Comparison of ENCODE assay signal across 1 cellular context in genomic region chr11:58654079-58654907, GRCh38.
TF ChIP-seq lines count a peak whose summit lies in the region.

No MANE protein-coding gene starts in this region.

TF ChIP-seq in HepG2, 621 proteins besides CTCF, POLR2A, EP300 and RAD21 (continued from another document and continues in another):
- TF ChIP-seq GRHL1 (CRISPR knock-in tag; conservative IDR thresholded peaks at IDR 0.05) (no peak), NPAS2 (CRISPR knock-in tag; IDR thresholded peaks at IDR 0.05; ENCODE audit: borderline replicate concordance) (no peak), ZNF709 (CRISPR knock-in tag; IDR thresholded peaks at IDR 0.05) (no peak), KAT2B (IDR thresholded peaks at IDR 0.05; ENCODE audit: borderline replicate concordance, low read depth, low read length) (no peak), GATAD1 (CRISPR knock-in tag; IDR thresholded peaks at IDR 0.05) (0 out of 2 replicates have a peak, but pooled peaks have one; percentile 13), ZNF350 (CRISPR knock-in tag; IDR thresholded peaks at IDR 0.05; ENCODE audit: borderline replicate concordance, low read depth) (no peak), ZNF431 (CRISPR knock-in tag; IDR thresholded peaks at IDR 0.05; ENCODE audit: borderline replicate concordance, low read depth) (no peak), PHF8 (CRISPR knock-in tag; IDR thresholded peaks at IDR 0.05) (no peak), ZNF30 (CRISPR knock-in tag; IDR thresholded peaks at IDR 0.05) (no peak), MAFF (IDR thresholded peaks at IDR 0.05; ENCODE audit: low read depth, low read length) (0 out of 2 replicates have a peak, but pooled peaks have one; percentile 47), ELF1 (CRISPR knock-in tag; IDR thresholded peaks at IDR 0.05) (no peak), GTF2F1 (IDR thresholded peaks at IDR 0.05; ENCODE audit: low read length) (no peak), MAFK (conservative IDR thresholded peaks at IDR 0.05 in 1 of 2, IDR thresholded peaks at IDR 0.05 in 1 of 2; ENCODE audit: low read length in 2 of 2) (peak; percentile 22 to 41; a peak in 3 of 4 replicates), ZNF773 (CRISPR knock-in tag; IDR thresholded peaks at IDR 0.05; ENCODE audit: borderline replicate concordance) (no peak), ZNF430 (CRISPR knock-in tag; IDR thresholded peaks at IDR 0.05) (no peak), GATAD2A (CRISPR knock-in tag; IDR thresholded peaks at IDR 0.05) (no peak), ZNF382 (CRISPR knock-in tag; IDR thresholded peaks at IDR 0.05; ENCODE audit: borderline replicate concordance) (no peak), ARNT2 (CRISPR knock-in tag; IDR thresholded peaks at IDR 0.05; ENCODE audit: low read depth) (no peak), HDAC6 (IDR thresholded peaks at IDR 0.05; ENCODE audit: low read depth, low read length) (no peak), SAP130 (CRISPR knock-in tag; IDR thresholded peaks at IDR 0.05; ENCODE audit: low read depth) (no peak), SOX13 (IDR thresholded peaks at IDR 0.05) (no peak), SOX13 (CRISPR knock-in tag; conservative IDR thresholded peaks at IDR 0.05 in 1 of 2, IDR thresholded peaks at IDR 0.05 in 1 of 2) (0 out of 4 replicates have a peak, but pooled peaks of 1 of the 2 experiments have one; percentile 8), THAP11 (CRISPR knock-in tag; IDR thresholded peaks at IDR 0.05) (0 out of 2 replicates have a peak, but pooled peaks have one; percentile 29), ZNF317 (CRISPR knock-in tag; IDR thresholded peaks at IDR 0.05) (no peak), MAX (IDR thresholded peaks at IDR 0.05) (peak; percentile 41; the same call in 1 of the 2 replicates), ZNF251 (CRISPR knock-in tag; IDR thresholded peaks at IDR 0.05) (no peak), ZKSCAN8 (CRISPR knock-in tag; IDR thresholded peaks at IDR 0.05; ENCODE audit: borderline replicate concordance) (no peak), USF2 (IDR thresholded peaks at IDR 0.05; ENCODE audit: low read depth, low read length) (peak; percentile 50), USF2 (CRISPR knock-in tag; IDR thresholded peaks at IDR 0.05; ENCODE audit: borderline replicate concordance) (no peak), PPARG (CRISPR knock-in tag; conservative IDR thresholded peaks at IDR 0.05) (0 out of 2 replicates have a peak, but pooled peaks have one; percentile 32), HDAC2 (CRISPR knock-in tag; IDR thresholded peaks at IDR 0.05) (no peak), ZSCAN20 (CRISPR knock-in tag; IDR thresholded peaks at IDR 0.05; ENCODE audit: borderline replicate concordance) (no peak), SMC3 (IDR thresholded peaks at IDR 0.05; ENCODE audit: low read length) (peak; percentile 94), GABPB1 (CRISPR knock-in tag; IDR thresholded peaks at IDR 0.05) (0 out of 2 replicates have a peak, but pooled peaks have one; percentile 19), CSRNP2 (CRISPR knock-in tag; conservative IDR thresholded peaks at IDR 0.05; ENCODE audit: low read depth) (no peak), GTF3A (CRISPR knock-in tag; conservative IDR thresholded peaks at IDR 0.05) (no peak), IRF2 (CRISPR knock-in tag; IDR thresholded peaks at IDR 0.05) (peak; percentile 25; the same call in 1 of the 2 replicates), ZNF496 (CRISPR knock-in tag; IDR thresholded peaks at IDR 0.05; ENCODE audit: insufficient replicate concordance) (no peak), ZNF18 (CRISPR knock-in tag; IDR thresholded peaks at IDR 0.05; ENCODE audit: insufficient replicate concordance) (no peak), IKZF4 (CRISPR knock-in tag; IDR thresholded peaks at IDR 0.05; ENCODE audit: borderline replicate concordance, low read depth, not compliant biosample characterization) (no peak), YEATS2 (CRISPR knock-in tag; IDR thresholded peaks at IDR 0.05; ENCODE audit: borderline replicate concordance) (no peak), ZNF792 (CRISPR knock-in tag; IDR thresholded peaks at IDR 0.05) (0 out of 2 replicates have a peak, but pooled peaks have one; percentile 15), HOXA3 (CRISPR knock-in tag; IDR thresholded peaks at IDR 0.05) (no peak), BRD4 (CRISPR knock-in tag; IDR thresholded peaks at IDR 0.05) (no peak), ZNF460 (CRISPR knock-in tag; IDR thresholded peaks at IDR 0.05; ENCODE audit: borderline replicate concordance) (no peak), ZBTB8A (CRISPR knock-in tag; IDR thresholded peaks at IDR 0.05; ENCODE audit: borderline replicate concordance, low read depth) (no peak), STAG1 (CRISPR knock-in tag; IDR thresholded peaks at IDR 0.05) (peak; percentile 91), KAT8 (CRISPR knock-in tag; IDR thresholded peaks at IDR 0.05) (0 out of 2 replicates have a peak, but pooled peaks have one; percentile 34), ZNF629 (CRISPR knock-in tag; conservative IDR thresholded peaks at IDR 0.05) (no peak), HMGXB4 (CRISPR knock-in tag; IDR thresholded peaks at IDR 0.05; ENCODE audit: borderline replicate concordance in 1 of 2, low read depth in 1 of 2) (0 out of 4 replicates have a peak, but pooled peaks of 1 of the 2 experiments have one; percentile 26), XRCC5 (optimal IDR thresholded peaks at IDR 0.05; ENCODE audit: low read length) (peak; percentile 52), NCOA5 (CRISPR knock-in tag; IDR thresholded peaks at IDR 0.05) (no peak), HDAC1 (CRISPR knock-in tag; IDR thresholded peaks at IDR 0.05) (0 out of 2 replicates have a peak, but pooled peaks have one; percentile 25), HNRNPK (IDR thresholded peaks at IDR 0.05; ENCODE audit: low read depth, low read length, poor library complexity, severe bottlenecking) (no peak), YY1 (IDR thresholded peaks at IDR 0.05; ENCODE audit: insufficient read depth, insufficient replicate concordance, low read depth, low read length) (no peak), KDM4B (CRISPR knock-in tag; IDR thresholded peaks at IDR 0.05) (no peak), ZC3H13 (CRISPR knock-in tag; IDR thresholded peaks at IDR 0.05) (no peak), MYC (CRISPR knock-in tag; IDR thresholded peaks at IDR 0.05; ENCODE audit: borderline replicate concordance) (peak; percentile 42; the same call in 1 of the 2 replicates)
- TF ChIP-seq, protein P1, sequence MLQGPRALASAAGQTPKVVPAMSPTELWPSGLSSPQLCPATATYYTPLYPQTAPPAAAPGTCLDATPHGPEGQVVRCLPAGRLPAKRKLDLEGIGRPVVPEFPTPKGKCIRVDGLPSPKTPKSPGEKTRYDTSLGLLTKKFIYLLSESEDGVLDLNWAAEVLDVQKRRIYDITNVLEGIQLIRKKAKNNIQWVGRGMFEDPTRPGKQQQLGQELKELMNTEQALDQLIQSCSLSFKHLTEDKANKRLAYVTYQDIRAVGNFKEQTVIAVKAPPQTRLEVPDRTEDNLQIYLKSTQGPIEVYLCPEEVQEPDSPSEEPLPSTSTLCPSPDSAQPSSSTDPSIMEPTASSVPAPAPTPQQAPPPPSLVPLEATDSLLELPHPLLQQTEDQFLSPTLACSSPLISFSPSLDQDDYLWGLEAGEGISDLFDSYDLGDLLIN (CRISPR knock-in tag; IDR thresholded peaks at IDR 0.05; ENCODE audit: borderline replicate concordance), result no peak
- TF ChIP-seq, protein P2, sequence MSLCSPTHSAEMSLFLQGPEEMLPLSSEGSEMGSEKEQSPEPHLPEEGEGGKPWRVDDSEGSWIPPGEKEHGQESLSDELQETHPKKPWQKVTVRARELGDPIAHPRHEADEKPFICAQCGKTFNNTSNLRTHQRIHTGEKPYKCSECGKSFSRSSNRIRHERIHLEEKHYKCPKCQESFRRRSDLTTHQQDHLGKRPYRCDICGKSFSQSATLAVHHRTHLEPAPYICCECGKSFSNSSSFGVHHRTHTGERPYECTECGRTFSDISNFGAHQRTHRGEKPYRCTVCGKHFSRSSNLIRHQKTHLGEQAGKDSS (CRISPR knock-in tag; IDR thresholded peaks at IDR 0.05; ENCODE audit: borderline replicate concordance, low read depth), result no peak
- TF ChIP-seq, protein P3, sequence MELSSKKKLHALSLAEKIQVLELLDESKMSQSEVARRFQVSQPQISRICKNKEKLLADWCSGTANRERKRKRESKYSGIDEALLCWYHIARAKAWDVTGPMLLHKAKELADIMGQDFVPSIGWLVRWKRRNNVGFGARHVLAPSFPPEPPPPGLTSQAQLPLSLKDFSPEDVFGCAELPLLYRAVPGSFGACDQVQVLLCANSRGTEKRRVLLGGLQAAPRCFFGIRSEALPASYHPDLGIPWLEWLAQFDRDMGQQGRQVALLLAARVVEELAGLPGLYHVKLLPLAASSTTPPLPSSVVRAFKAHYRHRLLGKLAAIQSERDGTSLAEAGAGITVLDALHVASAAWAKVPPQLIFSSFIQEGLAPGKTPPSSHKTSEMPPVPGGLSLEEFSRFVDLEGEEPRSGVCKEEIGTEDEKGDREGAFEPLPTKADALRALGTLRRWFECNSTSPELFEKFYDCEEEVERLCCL (CRISPR knock-in tag; IDR thresholded peaks at IDR 0.05; ENCODE audit: borderline replicate concordance), result no peak
- TF ChIP-seq, protein P4, sequence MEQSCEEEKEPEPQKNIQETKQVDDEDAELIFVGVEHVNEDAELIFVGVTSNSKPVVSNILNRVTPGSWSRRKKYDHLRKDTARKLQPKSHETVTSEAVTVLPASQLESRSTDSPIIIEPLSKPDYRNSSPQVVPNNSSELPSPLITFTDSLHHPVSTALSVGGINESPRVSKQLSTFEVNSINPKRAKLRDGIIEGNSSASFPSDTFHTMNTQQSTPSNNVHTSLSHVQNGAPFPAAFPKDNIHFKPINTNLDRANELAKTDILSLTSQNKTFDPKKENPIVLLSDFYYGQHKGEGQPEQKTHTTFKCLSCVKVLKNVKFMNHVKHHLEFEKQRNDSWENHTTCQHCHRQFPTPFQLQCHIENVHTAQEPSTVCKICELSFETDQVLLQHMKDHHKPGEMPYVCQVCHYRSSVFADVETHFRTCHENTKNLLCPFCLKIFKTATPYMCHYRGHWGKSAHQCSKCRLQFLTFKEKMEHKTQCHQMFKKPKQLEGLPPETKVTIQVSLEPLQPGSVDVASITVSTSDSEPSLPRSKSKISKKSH (CRISPR knock-in tag; IDR thresholded peaks at IDR 0.05; ENCODE audit: borderline replicate concordance), result no peak
